Comparison of ENCODE assay signal across 34 cellular contexts in the genomic region with DNA sequence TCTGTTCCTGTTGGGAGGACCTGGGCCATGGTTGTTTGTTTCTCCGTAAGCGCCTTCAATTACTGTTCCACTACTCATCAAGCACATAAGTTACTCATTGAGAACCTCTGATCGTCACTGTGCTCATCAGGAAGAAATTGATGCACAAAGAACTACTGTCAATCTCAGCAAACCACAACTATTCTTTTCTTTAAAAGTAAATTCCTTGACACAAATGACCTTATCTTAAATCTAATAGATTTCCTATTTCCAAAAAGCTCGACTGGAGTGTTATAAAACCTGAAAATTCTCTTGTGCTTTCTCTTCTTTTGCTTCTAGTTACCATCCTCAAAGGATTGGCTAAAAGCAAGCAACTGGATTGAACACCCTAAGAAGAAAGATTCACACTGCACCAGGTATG. TPM values are rescaled to one million over a fixed set of nuclear protein-coding genes. Genes with fewer than 3 reads are reported as not detected.
"Had no signal": no experiment of that assay in that cellular context is flagged by ENCODE, and none has a peak within 500 bp of the region (broad histone marks: within the 10 kb centered on the region; RNA-seq: fewer than 3 reads in every experiment).

A gene (plus strand): TSS at position 301 of the 400 bp plus-strand sequence. CDS start 1,825 bp downstream, outside the sequence.

- H3K36me3 ChIP-seq: ascending aorta, breast epithelium, cardiac muscle cell, esophagus muscularis mucosa, gastrocnemius medialis, WERI-Rb-1 had no signal

- H3K4me3 Mint-ChIP-seq: activated B cell treated with CpG ODN at 0.5 μM for 24 hours; activated CD4-positive, alpha-beta memory T cell treated with anti-CD3 and anti-CD28 coated beads, Interleukin-2, amount 10 ng/mL, durations not matched to agents 7 days and 5 days; activated CD4-positive, alpha-beta T cell treated with anti-CD3 and anti-CD28 coated beads, Interleukin-2, amount 10 ng/mL, durations not matched to agents 24 days and 14 days; activated naive CD4-positive, alpha-beta T cell treated with anti-CD3 and anti-CD28 coated beads, Interleukin-2, amount 10 ng/mL, durations not matched to agents 7 days and 5 days; activated naive CD8-positive, alpha-beta T cell treated with anti-CD3 and anti-CD28 coated beads, Interleukin-2, amount 10 ng/mL, durations not matched to agents 7 days and 5 days; activated T-cell treated with anti-CD3 and anti-CD28 coated beads, Interleukin-2, amount 50 U/mL, for 24 hours; activated T-cell treated with anti-CD3 and anti-CD28 coated beads, Interleukin-2, amount 50 U/mL, for 72 hours; brain; central memory CD8-positive, alpha-beta T cell; dendritic cell treated with granulocyte-macrophage colony-stimulating factor and Interleukin-4, amounts not matched to agents 40 ng/mL and 50 ng/mL, for 4 days; endodermal cell; T-helper 17 cell; T-helper 2 cell treated with Interferon-gamma antibody and Interleukin-4, amounts not matched to agents 5 μg/mL and 100 μg/mL, for 36 hours had no signal

- H3K4me1 Mint-ChIP-seq: activated B cell treated with CpG ODN at 0.5 μM for 24 hours; activated CD4-positive, alpha-beta memory T cell treated with anti-CD3 and anti-CD28 coated beads, Interleukin-2, amount 10 ng/mL, durations not matched to agents 7 days and 5 days; activated CD4-positive, alpha-beta T cell treated with anti-CD3 and anti-CD28 coated beads, Interleukin-2, amount 10 ng/mL, durations not matched to agents 24 days and 14 days; activated naive CD4-positive, alpha-beta T cell treated with anti-CD3 and anti-CD28 coated beads, Interleukin-2, amount 10 ng/mL, durations not matched to agents 7 days and 5 days; activated naive CD8-positive, alpha-beta T cell treated with anti-CD3 and anti-CD28 coated beads, Interleukin-2, amount 10 ng/mL, durations not matched to agents 7 days and 5 days; brain; central memory CD8-positive, alpha-beta T cell; T-helper 17 cell had no signal

- H3K9me3 Mint-ChIP-seq: activated CD4-positive, alpha-beta memory T cell treated with anti-CD3 and anti-CD28 coated beads, Interleukin-2, amount 10 ng/mL, durations not matched to agents 7 days and 5 days; activated CD4-positive, alpha-beta T cell treated with anti-CD3 and anti-CD28 coated beads, Interleukin-2, amount 10 ng/mL, durations not matched to agents 24 days and 14 days; activated naive CD8-positive, alpha-beta T cell treated with anti-CD3 and anti-CD28 coated beads, Interleukin-2, amount 10 ng/mL, durations not matched to agents 7 days and 5 days; central memory CD8-positive, alpha-beta T cell; dendritic cell treated with granulocyte-macrophage colony-stimulating factor and Interleukin-4, amounts not matched to agents 40 ng/mL and 50 ng/mL, for 4 days; T-helper 2 cell treated with Interferon-gamma antibody and Interleukin-4, amounts not matched to agents 5 μg/mL and 100 μg/mL, for 36 hours had no signal

- H3K27me3 ChIP-seq: ascending aorta, breast epithelium, cardiac muscle cell, dorsolateral prefrontal cortex, esophagus muscularis mucosa, foreskin keratinocyte, gastrocnemius medialis had no signal

- H3K9me3 ChIP-seq: ascending aorta, breast epithelium, esophagus muscularis mucosa, gastrocnemius medialis had no signal

- H3K27ac Mint-ChIP-seq: activated B cell treated with CpG ODN at 0.5 μM for 24 hours; activated CD4-positive, alpha-beta memory T cell treated with anti-CD3 and anti-CD28 coated beads, Interleukin-2, amount 10 ng/mL, durations not matched to agents 7 days and 5 days; activated CD4-positive, alpha-beta T cell treated with anti-CD3 and anti-CD28 coated beads, Interleukin-2, amount 10 ng/mL, durations not matched to agents 24 days and 14 days; activated naive CD4-positive, alpha-beta T cell treated with anti-CD3 and anti-CD28 coated beads, Interleukin-2, amount 10 ng/mL, durations not matched to agents 7 days and 5 days; activated naive CD4-positive, alpha-beta T cell treated with anti-CD3 and anti-CD28 coated beads, Interleukin-2, amount 50 U/mL, for 72 hours; activated naive CD8-positive, alpha-beta T cell treated with anti-CD3 and anti-CD28 coated beads, Interleukin-2, amount 10 ng/mL, durations not matched to agents 7 days and 5 days; activated T-cell treated with anti-CD3 and anti-CD28 coated beads, Interleukin-2, amount 50 U/mL, for 24 hours; activated T-cell treated with anti-CD3 and anti-CD28 coated beads, Interleukin-2, amount 50 U/mL, for 72 hours; brain; dendritic cell treated with granulocyte-macrophage colony-stimulating factor and Interleukin-4, amounts not matched to agents 40 ng/mL and 50 ng/mL, for 4 days; endodermal cell; T-helper 17 cell; T-helper 2 cell treated with Interferon-gamma antibody and Interleukin-4, amounts not matched to agents 5 μg/mL and 100 μg/mL, for 36 hours had no signal

- H3K4me3 ChIP-seq: ascending aorta, breast epithelium, cardiac muscle cell, coronary artery, dorsolateral prefrontal cortex, esophagus muscularis mucosa, gastrocnemius medialis had no signal

- H3K27ac ChIP-seq: ascending aorta, breast epithelium, cardiac muscle cell, coronary artery, dorsolateral prefrontal cortex, esophagus muscularis mucosa, foreskin keratinocyte, gastrocnemius medialis, WERI-Rb-1 had no signal

- H3K27me3 Mint-ChIP-seq: activated B cell treated with CpG ODN at 0.5 μM for 24 hours; activated CD4-positive, alpha-beta memory T cell treated with anti-CD3 and anti-CD28 coated beads, Interleukin-2, amount 10 ng/mL, durations not matched to agents 7 days and 5 days; activated CD4-positive, alpha-beta T cell treated with anti-CD3 and anti-CD28 coated beads, Interleukin-2, amount 10 ng/mL, durations not matched to agents 24 days and 14 days; activated naive CD4-positive, alpha-beta T cell treated with anti-CD3 and anti-CD28 coated beads, Interleukin-2, amount 10 ng/mL, durations not matched to agents 7 days and 5 days; activated naive CD8-positive, alpha-beta T cell treated with anti-CD3 and anti-CD28 coated beads, Interleukin-2, amount 10 ng/mL, durations not matched to agents 7 days and 5 days; activated T-cell treated with anti-CD3 and anti-CD28 coated beads, Interleukin-2, amount 50 U/mL, for 24 hours; dendritic cell treated with granulocyte-macrophage colony-stimulating factor and Interleukin-4, amounts not matched to agents 40 ng/mL and 50 ng/mL, for 4 days had no signal

- H3K4me1 ChIP-seq: ascending aorta, breast epithelium, esophagus muscularis mucosa, foreskin keratinocyte, gastrocnemius medialis had no signal

- H3K36me3 Mint-ChIP-seq: activated naive CD4-positive, alpha-beta T cell treated with anti-CD3 and anti-CD28 coated beads, Interleukin-2, amount 10 ng/mL, durations not matched to agents 7 days and 5 days; activated naive CD8-positive, alpha-beta T cell treated with anti-CD3 and anti-CD28 coated beads, Interleukin-2, amount 10 ng/mL, durations not matched to agents 7 days and 5 days; brain had no signal

- DNase-seq: activated B cell treated with CpG ODN at 0.5 μM for 24 hours; activated CD4-positive, alpha-beta memory T cell treated with anti-CD3 and anti-CD28 coated beads, Interleukin-2, amount 10 ng/mL, durations not matched to agents 7 days and 5 days; activated CD4-positive, alpha-beta T cell treated with anti-CD3 and anti-CD28 coated beads, Interleukin-2, amount 10 ng/mL, durations not matched to agents 24 days and 14 days; activated CD8-positive, alpha-beta memory T cell treated with anti-CD3 and anti-CD28 coated beads, Interleukin-2, amount 50 U/mL, for 48 hours; activated gamma-delta T cell; activated naive CD4-positive, alpha-beta T cell; activated naive CD4-positive, alpha-beta T cell treated with anti-CD3 and anti-CD28 coated beads, Interleukin-2, amount 10 ng/mL, durations not matched to agents 7 days and 5 days; activated naive CD8-positive, alpha-beta T cell treated with anti-CD3 and anti-CD28 coated beads, Interleukin-2, amount 10 ng/mL, durations not matched to agents 7 days and 5 days; activated T-cell treated with anti-CD3 and anti-CD28 coated beads for 4 hours; activated T-cell treated with anti-CD3 and anti-CD28 coated beads, Interleukin-2, amount 50 U/mL, for 24 hours; activated T-cell treated with anti-CD3 and anti-CD28 coated beads, Interleukin-2, amount 50 U/mL, for 72 hours; dorsolateral prefrontal cortex; effector memory CD4-positive, alpha-beta T cell; endodermal cell; erythroblast; gastrocnemius medialis; glutamatergic neuron; T-helper 1 cell; T-helper 17 cell; T1000; WERI-Rb-1 had no signal

- ATAC-seq: activated CD4-positive, CD25-positive, alpha-beta regulatory T cell treated with anti-CD3 and anti-CD28 coated beads, Interleukin-2, amount 50 U/mL, for 24 hours; activated naive CD4-positive, alpha-beta T cell treated with anti-CD3 and anti-CD28 coated beads, Interleukin-2, amount 50 U/mL, for 72 hours; activated T-cell treated with anti-CD3 and anti-CD28 coated beads, Interleukin-2, amount 50 U/mL, for 72 hours; foreskin keratinocyte; gastrocnemius medialis; T-helper 17 cell had no signal

RNA-seq across cellular contexts. Expression of the gene that starts here (rescaled TPM):
- total RNA-seq: activated B cell treated with CpG ODN at 0.5 μM for 24 hours; activated CD4-positive, alpha-beta memory T cell treated with anti-CD3 and anti-CD28 coated beads, Interleukin-2, amount 10 ng/mL, durations not matched to agents 7 days and 5 days; activated CD4-positive, alpha-beta T cell treated with anti-CD3 and anti-CD28 coated beads, Interleukin-2, amount 10 ng/mL, durations not matched to agents 24 days and 14 days; activated naive CD4-positive, alpha-beta T cell treated with anti-CD3 and anti-CD28 coated beads, Interleukin-2, amount 50 U/mL, for 72 hours; activated naive CD8-positive, alpha-beta T cell treated with anti-CD3 and anti-CD28 coated beads, Interleukin-2, amount 10 ng/mL, durations not matched to agents 7 days and 5 days; activated T-cell treated with anti-CD3 and anti-CD28 coated beads, Interleukin-2, amount 50 U/mL, for 72 hours; ascending aorta; breast epithelium; cardiac muscle cell; cerebellum; endodermal cell; esophagus muscularis mucosa; foreskin keratinocyte; gastrocnemius medialis; T-helper 17 cell had no signal
